8 cellular contexts compared by ENCODE assay signal in genomic region chr19:4246767-4247593, GRCh38. TPM values are rescaled to one million over a fixed set of nuclear protein-coding genes. Genes with fewer than 3 reads are reported as not detected.
A peak's percentile ranks its signal among the peaks of the same experiment; 100 is the strongest.
DNase-seq lines count a peak whose midpoint lies in the region; ATAC-seq, FAIRE-seq and TF ChIP-seq lines count a peak whose summit lies in the region.

Gene YJU2, plus strand, starts transcription at chr19:4247080. Its CDS starts 67 bp downstream, at chr19:4247147.

- DNase-seq in GM12892 (ENCODE audit: insufficient read length) = peak; percentile 98
- peak; percentile 98 for DNase-seq in NCI-H1436 treated with DMSO at 0.1 percent for 48 hours (lab: John Stamatoyannopoulos, UW)
- DNase-seq in T-cell = peak; percentile 92 to 100 (median 99)
- peak; percentile 98 to 99 (median 99) for DNase-seq in heart left ventricle
- peak; percentile 98 for DNase-seq in pons (ENCODE audit: low spot score)
- DNase-seq in type B pancreatic cell (ENCODE audit: extremely low spot score, unreplicated experiment) = peak; percentile 97

- H3K27ac ChIP-seq in adipose tissue (ENCODE audit: low read depth, low read length) = peak within 1 kb of the TSS; percentile 96
- peak within 1 kb of the TSS; percentile 93 to 99 (median 97) for H3K27ac ChIP-seq in heart left ventricle

- intact Hi-C loops in heart left ventricle (cut with DNase I) = loop anchor here in 2 of 10 donors (1.0 to 5.0 kb wide), 3 partner anchors 95 to 154 kb away; partner anchors contain the start of genes SH3GL1 (in 2 of the 2) and MPND (in 1 of the 2)

- TF ChIP-seq POLR2A in GM12892 (IDR thresholded peaks at IDR 0.05; ENCODE audit: low read depth, low read length) = peak; percentile 92
- peak in 1 of 2 donors; percentile 46 for TF ChIP-seq POLR2A in heart left ventricle (IDR thresholded peaks at IDR 0.05)

- WGBS in adipose tissue, 3 donors = 0 to 1% (median 0%) methylated on average over 43 to 45 of the region's 45 CpGs
- 0 to 1% (median 0%) methylated on average over 42 to 45 of the region's 45 CpGs for WGBS in heart left ventricle, 4 donors

- H3K27me3 ChIP-seq in heart left ventricle = no peaks in the 10 kb centered on the region

- H3K27ac Mint-ChIP-seq in T-cell (peak within 1 kb of the TSS; percentile 97 to 98), type B pancreatic cell (peak within 1 kb of the TSS; percentile 98)

- H3K9me3 ChIP-seq in heart left ventricle = peaks cover 0 to 7% (median 0%) of the 10 kb centered on the region in 12 donors

- peak; percentile 88 for FAIRE-seq in GM12892 (lab: Jason Lieb, UNC)

- H3K4me3 Mint-ChIP-seq in T-cell (peak within 1 kb of the TSS; percentile 90 to 91 (median 90)), type B pancreatic cell (peak within 1 kb of the TSS; percentile 95)

- POLR2A ChIA-PET in T-cell (lab: Charles Lee) = interaction anchor here (0.6 to 1.3 kb wide), 4 partner anchors 96 to 259 kb away, joined by 3 to 6 read pairs (median 4); partner anchors contain the start of genes HDGFL2 (in 1 of the 2) and MPND (in 1 of the 2)

- TF ChIP-seq CTCF in heart left ventricle (IDR thresholded peaks at IDR 0.05) (peak in 11 of 12 donors; percentile 11 to 65 (median 38)), type B pancreatic cell (conservative IDR thresholded peaks at IDR 0.05) (peak; percentile 66)

- peaks cover 2 to 36% (median 30%) of the 10 kb centered on the region in 9 donors for H3K36me3 ChIP-seq in heart left ventricle

- H3K36me3 Mint-ChIP-seq in T-cell (peaks cover 26% of the 10 kb centered on the region), type B pancreatic cell (peaks cover 20% of the 10 kb centered on the region)

- H3K4me1 ChIP-seq in heart left ventricle = peaks cover 0 to 15% (median 7%) of the 10 kb centered on the region in 12 donors

- H3K9me3 Mint-ChIP-seq in T-cell = peaks cover 0 to 3% (median 2%) of the 10 kb centered on the region in 3 donors
- H3K9me3 Mint-ChIP-seq in type B pancreatic cell = peaks cover 3% of the 10 kb centered on the region

- H3K4me3 ChIP-seq in heart left ventricle = peak within 1 kb of the TSS; percentile 57 to 95 (median 76)

- ATAC-seq in HG02852 (IDR thresholded peaks at IDR 0.05; ENCODE audit: unreplicated experiment) = peak; percentile 80
- ATAC-seq in T-cell (replicated peaks in 1 of 4) = peak; percentile 93 to 96 (median 95)
- peak; percentile 98 to 99 (median 99) for ATAC-seq in heart left ventricle

- H3K27me3 Mint-ChIP-seq in T-cell = no peaks in the 10 kb centered on the region
- H3K27me3 Mint-ChIP-seq in type B pancreatic cell = no peaks in the 10 kb centered on the region

- CTCF ChIA-PET in T-cell (lab: Charles Lee) = interaction anchor here (0.5 to 1.1 kb wide), 9 partner anchors 15 to 353 kb away, joined by 3 to 5 read pairs (median 4); partner anchors contain the start of genes CHAF1A (in 1 of the 2) and SH3GL1 (in 1 of the 2)

- H3K4me1 Mint-ChIP-seq in T-cell (peaks cover 23 to 26% (median 25%) of the 10 kb centered on the region in 3 donors), type B pancreatic cell (ENCODE audit: unreplicated experiment) (no peaks in the 10 kb centered on the region)

RNA-seq across cellular contexts. Expression of gene YJU2, which starts in this region (rescaled TPM):
- 15.5 TPM for polyA plus RNA-seq in GM12892 (2012; ENCODE audit: missing spikeins)
- total RNA-seq in T-cell (10 to 100 TPM; 28.4 to 37.4 (median 35.2) TPM), heart left ventricle (10 to 100 TPM in 6 of 9 donors, 1 to 10 TPM in 3; 7.6 to 19.1 (median 10.4) TPM), type B pancreatic cell (ENCODE audit: low replicate concordance) (14.3 and 18.5 TPM in 2 replicates)
- polyA plus RNA-seq in adipose tissue (10 to 100 TPM; 20.9 to 27.1 (median 21.6) TPM), heart left ventricle (10 to 100 TPM; 23.1 to 26.7 TPM)

Comparison
In these comparisons a context has a peak if more than half of its experiments do, and no peak if none do; other contexts are left out.
1. Peak in every context shown above with its lines: DNase-seq, ATAC-seq, H3K4me3 ChIP-seq and H3K27ac ChIP-seq.